1 cellular context compared by ENCODE assay signal in the genomic region with DNA sequence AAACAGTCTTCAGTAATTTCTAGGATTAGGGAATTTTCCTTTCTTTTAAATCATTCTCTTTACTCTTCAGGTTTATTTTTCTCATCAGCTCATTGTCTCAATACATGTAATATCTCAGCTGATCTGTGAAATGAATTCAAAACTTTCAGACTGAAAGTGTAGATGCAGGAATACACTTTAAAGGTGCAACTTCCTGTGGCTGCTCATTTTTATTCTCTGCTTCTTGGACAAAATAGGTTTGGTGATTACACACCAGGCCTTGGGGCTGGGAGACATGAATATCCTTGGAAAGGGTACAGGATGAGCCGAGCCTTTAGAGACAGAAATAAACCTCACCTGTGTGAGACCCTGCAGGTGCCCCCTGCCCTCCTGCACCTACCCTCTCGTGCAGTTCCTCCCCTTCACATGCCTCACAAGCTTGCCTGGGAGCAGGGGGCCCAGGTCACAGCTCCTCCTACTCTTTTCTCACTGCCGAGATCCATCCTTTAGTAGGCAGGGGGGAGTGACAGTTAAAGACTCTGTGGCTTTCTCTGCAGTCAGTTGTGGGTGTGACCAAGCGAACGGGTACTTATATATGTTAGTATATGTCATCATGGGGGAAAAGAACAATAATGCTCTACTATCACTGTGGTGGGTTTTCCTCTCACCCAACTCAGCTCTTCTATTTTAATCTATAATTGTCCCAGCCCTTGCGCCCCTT.
TF ChIP-seq lines count a peak whose summit lies in the region.

No MANE protein-coding gene starts in this region.

TF ChIP-seq in GM23338, 12 proteins besides CTCF, POLR2A, EP300 and RAD21 (continued from another document):
- TF ChIP-seq, protein P1, sequence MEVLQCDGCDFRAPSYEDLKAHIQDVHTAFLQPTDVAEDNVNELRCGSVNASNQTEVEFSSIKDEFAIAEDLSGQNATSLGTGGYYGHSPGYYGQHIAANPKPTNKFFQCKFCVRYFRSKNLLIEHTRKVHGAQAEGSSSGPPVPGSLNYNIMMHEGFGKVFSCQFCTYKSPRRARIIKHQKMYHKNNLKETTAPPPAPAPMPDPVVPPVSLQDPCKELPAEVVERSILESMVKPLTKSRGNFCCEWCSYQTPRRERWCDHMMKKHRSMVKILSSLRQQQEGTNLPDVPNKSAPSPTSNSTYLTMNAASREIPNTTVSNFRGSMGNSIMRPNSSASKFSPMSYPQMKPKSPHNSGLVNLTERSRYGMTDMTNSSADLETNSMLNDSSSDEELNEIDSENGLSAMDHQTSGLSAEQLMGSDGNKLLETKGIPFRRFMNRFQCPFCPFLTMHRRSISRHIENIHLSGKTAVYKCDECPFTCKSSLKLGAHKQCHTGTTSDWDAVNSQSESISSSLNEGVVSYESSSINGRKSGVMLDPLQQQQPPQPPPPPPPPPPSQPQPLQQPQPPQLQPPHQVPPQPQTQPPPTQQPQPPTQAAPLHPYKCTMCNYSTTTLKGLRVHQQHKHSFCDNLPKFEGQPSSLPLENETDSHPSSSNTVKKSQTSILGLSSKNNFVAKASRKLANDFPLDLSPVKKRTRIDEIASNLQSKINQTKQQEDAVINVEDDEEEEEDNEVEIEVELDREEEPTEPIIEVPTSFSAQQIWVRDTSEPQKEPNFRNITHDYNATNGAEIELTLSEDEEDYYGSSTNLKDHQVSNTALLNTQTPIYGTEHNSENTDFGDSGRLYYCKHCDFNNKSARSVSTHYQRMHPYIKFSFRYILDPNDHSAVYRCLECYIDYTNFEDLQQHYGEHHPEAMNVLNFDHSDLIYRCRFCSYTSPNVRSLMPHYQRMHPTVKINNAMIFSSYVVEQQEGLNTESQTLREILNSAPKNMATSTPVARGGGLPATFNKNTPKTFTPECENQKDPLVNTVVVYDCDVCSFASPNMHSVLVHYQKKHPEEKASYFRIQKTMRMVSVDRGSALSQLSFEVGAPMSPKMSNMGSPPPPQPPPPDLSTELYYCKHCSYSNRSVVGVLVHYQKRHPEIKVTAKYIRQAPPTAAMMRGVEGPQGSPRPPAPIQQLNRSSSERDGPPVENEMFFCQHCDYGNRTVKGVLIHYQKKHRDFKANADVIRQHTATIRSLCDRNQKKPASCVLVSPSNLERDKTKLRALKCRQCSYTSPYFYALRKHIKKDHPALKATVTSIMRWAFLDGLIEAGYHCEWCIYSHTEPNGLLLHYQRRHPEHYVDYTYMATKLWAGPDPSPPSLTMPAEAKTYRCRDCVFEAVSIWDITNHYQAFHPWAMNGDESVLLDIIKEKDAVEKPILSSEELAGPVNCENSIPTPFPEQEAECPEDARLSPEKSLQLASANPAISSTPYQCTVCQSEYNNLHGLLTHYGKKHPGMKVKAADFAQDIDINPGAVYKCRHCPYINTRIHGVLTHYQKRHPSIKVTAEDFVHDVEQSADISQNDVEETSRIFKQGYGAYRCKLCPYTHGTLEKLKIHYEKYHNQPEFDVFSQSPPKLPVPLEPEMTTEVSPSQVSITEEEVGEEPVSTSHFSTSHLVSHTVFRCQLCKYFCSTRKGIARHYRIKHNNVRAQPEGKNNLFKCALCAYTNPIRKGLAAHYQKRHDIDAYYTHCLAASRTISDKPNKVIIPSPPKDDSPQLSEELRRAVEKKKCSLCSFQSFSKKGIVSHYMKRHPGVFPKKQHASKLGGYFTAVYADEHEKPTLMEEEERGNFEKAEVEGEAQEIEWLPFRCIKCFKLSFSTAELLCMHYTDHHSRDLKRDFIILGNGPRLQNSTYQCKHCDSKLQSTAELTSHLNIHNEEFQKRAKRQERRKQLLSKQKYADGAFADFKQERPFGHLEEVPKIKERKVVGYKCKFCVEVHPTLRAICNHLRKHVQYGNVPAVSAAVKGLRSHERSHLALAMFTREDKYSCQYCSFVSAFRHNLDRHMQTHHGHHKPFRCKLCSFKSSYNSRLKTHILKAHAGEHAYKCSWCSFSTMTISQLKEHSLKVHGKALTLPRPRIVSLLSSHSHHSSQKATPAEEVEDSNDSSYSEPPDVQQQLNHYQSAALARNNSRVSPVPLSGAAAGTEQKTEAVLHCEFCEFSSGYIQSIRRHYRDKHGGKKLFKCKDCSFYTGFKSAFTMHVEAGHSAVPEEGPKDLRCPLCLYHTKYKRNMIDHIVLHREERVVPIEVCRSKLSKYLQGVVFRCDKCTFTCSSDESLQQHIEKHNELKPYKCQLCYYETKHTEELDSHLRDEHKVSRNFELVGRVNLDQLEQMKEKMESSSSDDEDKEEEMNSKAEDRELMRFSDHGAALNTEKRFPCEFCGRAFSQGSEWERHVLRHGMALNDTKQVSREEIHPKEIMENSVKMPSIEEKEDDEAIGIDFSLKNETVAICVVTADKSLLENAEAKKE (CRISPR knock-in tag; IDR thresholded peaks at IDR 0.05), result no peak
- TF ChIP-seq EZH2 (IDR thresholded peaks at IDR 0.05; ENCODE audit: low read depth, unreplicated experiment), result no peak
- TF ChIP-seq EZH2phosphoT487 (IDR thresholded peaks at IDR 0.05; ENCODE audit: unreplicated experiment), result no peak
- no peak for TF ChIP-seq NANOG (IDR thresholded peaks at IDR 0.05; ENCODE audit: borderline replicate concordance)
- TF ChIP-seq, protein P2, sequence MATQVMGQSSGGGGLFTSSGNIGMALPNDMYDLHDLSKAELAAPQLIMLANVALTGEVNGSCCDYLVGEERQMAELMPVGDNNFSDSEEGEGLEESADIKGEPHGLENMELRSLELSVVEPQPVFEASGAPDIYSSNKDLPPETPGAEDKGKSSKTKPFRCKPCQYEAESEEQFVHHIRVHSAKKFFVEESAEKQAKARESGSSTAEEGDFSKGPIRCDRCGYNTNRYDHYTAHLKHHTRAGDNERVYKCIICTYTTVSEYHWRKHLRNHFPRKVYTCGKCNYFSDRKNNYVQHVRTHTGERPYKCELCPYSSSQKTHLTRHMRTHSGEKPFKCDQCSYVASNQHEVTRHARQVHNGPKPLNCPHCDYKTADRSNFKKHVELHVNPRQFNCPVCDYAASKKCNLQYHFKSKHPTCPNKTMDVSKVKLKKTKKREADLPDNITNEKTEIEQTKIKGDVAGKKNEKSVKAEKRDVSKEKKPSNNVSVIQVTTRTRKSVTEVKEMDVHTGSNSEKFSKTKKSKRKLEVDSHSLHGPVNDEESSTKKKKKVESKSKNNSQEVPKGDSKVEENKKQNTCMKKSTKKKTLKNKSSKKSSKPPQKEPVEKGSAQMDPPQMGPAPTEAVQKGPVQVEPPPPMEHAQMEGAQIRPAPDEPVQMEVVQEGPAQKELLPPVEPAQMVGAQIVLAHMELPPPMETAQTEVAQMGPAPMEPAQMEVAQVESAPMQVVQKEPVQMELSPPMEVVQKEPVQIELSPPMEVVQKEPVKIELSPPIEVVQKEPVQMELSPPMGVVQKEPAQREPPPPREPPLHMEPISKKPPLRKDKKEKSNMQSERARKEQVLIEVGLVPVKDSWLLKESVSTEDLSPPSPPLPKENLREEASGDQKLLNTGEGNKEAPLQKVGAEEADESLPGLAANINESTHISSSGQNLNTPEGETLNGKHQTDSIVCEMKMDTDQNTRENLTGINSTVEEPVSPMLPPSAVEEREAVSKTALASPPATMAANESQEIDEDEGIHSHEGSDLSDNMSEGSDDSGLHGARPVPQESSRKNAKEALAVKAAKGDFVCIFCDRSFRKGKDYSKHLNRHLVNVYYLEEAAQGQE (IDR thresholded peaks at IDR 0.05; ENCODE audit: unreplicated experiment), result no peak
- no peak for TF ChIP-seq CREB1 (CRISPR knock-in tag; IDR thresholded peaks at IDR 0.05; ENCODE audit: low read depth)
